Comparison of ENCODE assay signal across 9 cellular contexts in the genomic region with DNA sequence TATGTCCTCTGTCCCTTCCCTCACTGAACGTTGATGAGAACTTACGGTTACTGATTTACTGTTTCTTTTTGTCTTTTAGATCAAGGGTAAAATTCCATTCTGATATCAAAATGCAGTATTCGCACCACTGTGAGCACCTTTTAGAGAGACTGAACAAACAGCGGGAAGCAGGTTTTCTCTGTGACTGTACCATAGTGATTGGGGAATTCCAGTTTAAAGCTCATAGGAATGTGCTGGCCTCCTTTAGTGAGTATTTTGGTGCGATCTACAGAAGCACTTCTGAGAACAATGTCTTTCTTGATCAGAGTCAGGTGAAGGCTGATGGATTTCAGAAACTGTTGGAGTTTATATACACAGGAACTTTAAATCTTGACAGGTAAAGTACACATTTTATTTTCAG. TPM values are rescaled to one million over a fixed set of nuclear protein-coding genes. Genes with fewer than 3 reads are reported as not detected.
A peak's percentile ranks its signal among the peaks of the same experiment; 100 is the strongest.
DNase-seq lines count a peak whose midpoint lies in the region; ATAC-seq, FAIRE-seq and TF ChIP-seq lines count a peak whose summit lies in the region.
"Had no signal": no experiment of that assay in that cellular context is flagged by ENCODE, and none has a peak within 500 bp of the region (broad histone marks: within the 10 kb centered on the region; RNA-seq: fewer than 3 reads in every experiment).

No MANE protein-coding gene starts in this region.

- FAIRE-seq in urothelium cell line (lab: Jason Lieb, UNC): no peak

- no peak for ATAC-seq in naive thymus-derived CD8-positive, alpha-beta T cell
- no peak for ATAC-seq in GM21423 (IDR thresholded peaks at IDR 0.05; ENCODE audit: unreplicated experiment)

- peaks cover 0 to 52% (median 11%) of the 10 kb centered on the region in 3 donors for H3K36me3 Mint-ChIP-seq in naive thymus-derived CD8-positive, alpha-beta T cell

- H3K36me3 ChIP-seq in BE2C: peaks cover 41% of the 10 kb centered on the region

- H3K4me1 Mint-ChIP-seq in naive thymus-derived CD8-positive, alpha-beta T cell: peaks cover 24 to 61% (median 58%) of the 10 kb centered on the region in 4 donors

- peak overlapping the region; percentile 97 to 100 (median 99) for H3K27ac Mint-ChIP-seq in naive thymus-derived CD8-positive, alpha-beta T cell

- H3K4me3 ChIP-seq in BE2C (ENCODE audit: low read depth, low read length) (peak overlapping the region; percentile 98), choroid plexus epithelial cell (ENCODE audit: low read depth, low read length) (peak overlapping the region; percentile 81)
- H3K4me3 ChIP-seq in Jurkat, Clone E6-1 (ENCODE audit: low read length): peak overlapping the region; percentile 89

- H3K4me1 ChIP-seq in BE2C: no peaks in the 10 kb centered on the region

- peaks cover 0 to 3% (median 0%) of the 10 kb centered on the region in 9 donors for H3K9me3 Mint-ChIP-seq in naive thymus-derived CD8-positive, alpha-beta T cell

- peaks cover 0 to 3% (median 0%) of the 10 kb centered on the region in 5 donors for H3K27me3 Mint-ChIP-seq in naive thymus-derived CD8-positive, alpha-beta T cell

- H3K4me3 Mint-ChIP-seq in naive thymus-derived CD8-positive, alpha-beta T cell: peak overlapping the region; percentile 91 to 99 (median 99)

- TF ChIP-seq CTCF in BE2C (IDR thresholded peaks at IDR 0.05; ENCODE audit: low read depth, low read length) (no peak), choroid plexus epithelial cell (conservative IDR thresholded peaks at IDR 0.05; ENCODE audit: low read depth, low read length) (no peak)

- DNase-seq in BE2C: no peak
- no peak for DNase-seq in Jurkat, Clone E6-1 (ENCODE audit: low read depth, low spot score)
- DNase-seq in choroid plexus epithelial cell (ENCODE audit: low read depth): no peak
- DNase-seq in naive thymus-derived CD8-positive, alpha-beta T cell: no peak
- no peak for DNase-seq in NCI-H2171 treated with DMSO at 0.1 percent for 48 hours (lab: John Stamatoyannopoulos, UW)
- DNase-seq in urothelium cell line (ENCODE audit: low spot score): no peak
- no peak for DNase-seq in DMS79 (lab: John Stamatoyannopoulos, UW)

- no peaks in the 10 kb centered on the region for H3K9me3 ChIP-seq in BE2C

- POLR2A ChIA-PET in naive thymus-derived CD8-positive, alpha-beta T cell (lab: Charles Lee): interaction anchor here (2.1 to 3.7 kb wide), 3 partner anchors 11 to 259 kb away, joined by 13 to 105 read pairs (median 36); a partner anchor contains a TSS

- no peaks in the 10 kb centered on the region for H3K27me3 ChIP-seq in BE2C

RNA-seq across cellular contexts. Expression of a gene that starts 1.0 kb away (rescaled TPM):
- 27.0 TPM for polyA plus RNA-seq in BE2C (2012; ENCODE audit: insufficient read depth, insufficient read length, low read depth)
- 12.8 TPM for polyA plus RNA-seq in Jurkat, Clone E6-1 (2012; ENCODE audit: insufficient read depth, insufficient read length)
- 10 to 100 TPM; 23.0 to 24.7 TPM for total RNA-seq in naive thymus-derived CD8-positive, alpha-beta T cell
- 10 to 100 TPM; 11.7 to 15.7 (median 13.6) TPM for polyA plus RNA-seq in naive thymus-derived CD8-positive, alpha-beta T cell

RNA-seq across cellular contexts. Expression of a gene that starts 4.8 kb away (rescaled TPM):
- 2.4 TPM for polyA plus RNA-seq in BE2C (2012; ENCODE audit: insufficient read depth, insufficient read length, low read depth)
- not detected for polyA plus RNA-seq in Jurkat, Clone E6-1 (2012; ENCODE audit: insufficient read depth, insufficient read length)
- under 1 TPM in 1 of 2 experiments, not detected in 1; 0.29 TPM for total RNA-seq in naive thymus-derived CD8-positive, alpha-beta T cell
- under 1 TPM; 0.13 to 0.15 (median 0.14) TPM for polyA plus RNA-seq in naive thymus-derived CD8-positive, alpha-beta T cell

RNA-seq across cellular contexts. Expression of a gene that starts 9.3 kb away (rescaled TPM):
- 6.2 TPM for polyA plus RNA-seq in BE2C (2012; ENCODE audit: insufficient read depth, insufficient read length, low read depth)
- polyA plus RNA-seq in Jurkat, Clone E6-1 (2012; ENCODE audit: insufficient read depth, insufficient read length): not detected
- 10 to 100 TPM; 12.4 to 17.5 TPM for total RNA-seq in naive thymus-derived CD8-positive, alpha-beta T cell
- 1 to 10 TPM in 2 of 3 donors, not detected in 1; 1.4 to 1.6 TPM for polyA plus RNA-seq in naive thymus-derived CD8-positive, alpha-beta T cell

RNA-seq across cellular contexts. Expression of a gene that starts 38.5 kb away (rescaled TPM):
- polyA plus RNA-seq in BE2C (2012; ENCODE audit: insufficient read depth, insufficient read length, low read depth): not detected
- not detected for polyA plus RNA-seq in Jurkat, Clone E6-1 (2012; ENCODE audit: insufficient read depth, insufficient read length)
- under 1 TPM in 1 of 2 experiments, not detected in 1; 0.19 TPM for total RNA-seq in naive thymus-derived CD8-positive, alpha-beta T cell
- not detected for polyA plus RNA-seq in naive thymus-derived CD8-positive, alpha-beta T cell
- polyA plus RNA-seq: esophagus had no signal

RNA-seq across cellular contexts. Expression of a gene that starts 38.5 kb away (rescaled TPM):
- 2.6 TPM for polyA plus RNA-seq in BE2C (2012; ENCODE audit: insufficient read depth, insufficient read length, low read depth)
- polyA plus RNA-seq in Jurkat, Clone E6-1 (2012; ENCODE audit: insufficient read depth, insufficient read length): 7.4 TPM
- 1 to 10 TPM in 1 of 2 experiments, under 1 TPM in 1; 0.73 to 1.2 TPM for total RNA-seq in naive thymus-derived CD8-positive, alpha-beta T cell
- polyA plus RNA-seq in naive thymus-derived CD8-positive, alpha-beta T cell: under 1 TPM; 0.29 to 0.42 (median 0.35) TPM
